In the genomic region with DNA sequence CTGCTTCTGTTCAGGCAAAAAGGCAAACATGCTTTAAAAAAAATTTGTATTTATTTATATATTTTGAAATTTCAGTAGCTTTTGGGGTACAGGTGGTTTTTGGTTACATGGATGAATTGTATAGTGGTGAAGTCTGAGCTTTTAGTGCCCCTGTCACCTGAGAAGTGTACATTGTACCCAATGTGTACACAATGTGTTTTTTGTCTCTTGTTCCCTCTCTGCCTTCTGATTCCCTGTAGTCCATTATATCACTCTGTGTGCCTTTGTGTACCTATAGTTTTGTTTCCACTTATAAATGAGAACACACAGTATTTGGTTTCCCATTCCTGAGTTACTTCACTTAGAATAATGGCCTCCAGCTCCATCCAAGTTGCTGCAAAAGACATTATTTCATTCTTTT, we compare ENCODE assay signal across 25 cellular contexts.
"Had no signal": no experiment of that assay in that cellular context is flagged by ENCODE, and none has a peak within 500 bp of the region (broad histone marks: within the 10 kb centered on the region; RNA-seq: fewer than 3 reads in every experiment).

No MANE protein-coding gene starts in this region.

- H3K4me3 ChIP-seq: left ventricle myocardium inferior, neural progenitor cell, spleen, thoracic aorta, vagina had no signal

- H3K27ac Mint-ChIP-seq: activated CD4-positive, alpha-beta T cell treated with anti-CD3 and anti-CD28 coated beads, Interleukin-2, amount 10 ng/mL, durations not matched to agents 24 days and 14 days; activated CD8-positive, alpha-beta T cell treated with anti-CD3 and anti-CD28 coated beads, Interleukin-2, amount 10 ng/mL, durations not matched to agents 7 days and 5 days; activated naive CD4-positive, alpha-beta T cell treated with anti-CD3 and anti-CD28 coated beads, Interleukin-2, amount 50 U/mL, for 24 hours; activated T-helper 1 cell treated with anti-CD3 and anti-CD28 coated beads, Interleukin-12 subunit alpha, Interleukin-12 subunit beta, Interleukin-2, Interleukin-4 antibody, amounts not matched to agents 30 ng/mL and 10 ng/mL and 1 ng/mL, durations not matched to agents 14 hours and 24 hours and 36 hours; dendritic cell treated with granulocyte-macrophage colony-stimulating factor and Interleukin-4, amounts not matched to agents 40 ng/mL and 50 ng/mL, for 4 days; immature natural killer cell; neural progenitor cell; type B pancreatic cell had no signal

- H3K4me3 Mint-ChIP-seq: activated CD4-positive, alpha-beta T cell treated with anti-CD3 and anti-CD28 coated beads, Interleukin-2, amount 10 ng/mL, durations not matched to agents 24 days and 14 days; activated CD8-positive, alpha-beta T cell treated with anti-CD3 and anti-CD28 coated beads, Interleukin-2, amount 10 ng/mL, durations not matched to agents 7 days and 5 days; activated naive CD4-positive, alpha-beta T cell treated with anti-CD3 and anti-CD28 coated beads, Interleukin-2, amount 50 U/mL, for 24 hours; activated T-helper 1 cell treated with anti-CD3 and anti-CD28 coated beads, Interleukin-12 subunit alpha, Interleukin-12 subunit beta, Interleukin-2, Interleukin-4 antibody, amounts not matched to agents 30 ng/mL and 10 ng/mL and 1 ng/mL, durations not matched to agents 14 hours and 24 hours and 36 hours; dendritic cell treated with granulocyte-macrophage colony-stimulating factor and Interleukin-4, amounts not matched to agents 40 ng/mL and 50 ng/mL, for 4 days; immature natural killer cell; naive thymus-derived CD8-positive, alpha-beta T cell; neural progenitor cell; type B pancreatic cell had no signal

- H3K4me1 ChIP-seq: neural progenitor cell had no signal

- H3K27me3 ChIP-seq: brain microvascular endothelial cell, neural progenitor cell, spleen, vagina had no signal

- H3K9me3 Mint-ChIP-seq: activated CD4-positive, alpha-beta T cell treated with anti-CD3 and anti-CD28 coated beads, Interleukin-2, amount 10 ng/mL, durations not matched to agents 24 days and 14 days; activated naive CD4-positive, alpha-beta T cell treated with anti-CD3 and anti-CD28 coated beads, Interleukin-2, amount 50 U/mL, for 24 hours; activated T-helper 1 cell treated with anti-CD3 and anti-CD28 coated beads, Interleukin-12 subunit alpha, Interleukin-12 subunit beta, Interleukin-2, Interleukin-4 antibody, amounts not matched to agents 30 ng/mL and 10 ng/mL and 1 ng/mL, durations not matched to agents 14 hours and 24 hours and 36 hours; dendritic cell treated with granulocyte-macrophage colony-stimulating factor and Interleukin-4, amounts not matched to agents 40 ng/mL and 50 ng/mL, for 4 days; immature natural killer cell; naive thymus-derived CD8-positive, alpha-beta T cell; neural progenitor cell; type B pancreatic cell had no signal

- ATAC-seq: activated CD4-positive, CD25-positive, alpha-beta regulatory T cell treated with anti-CD3 and anti-CD28 coated beads, Interleukin-2, amount 50 U/mL, for 24 hours; activated CD8-positive, alpha-beta T cell treated with anti-CD3 and anti-CD28 coated beads, Interleukin-2, amount 10 ng/mL, durations not matched to agents 7 days and 5 days; naive thymus-derived CD8-positive, alpha-beta T cell had no signal

- DNase-seq: activated CD4-positive, alpha-beta T cell treated with anti-CD3 and anti-CD28 coated beads, Interleukin-2, amount 10 ng/mL, durations not matched to agents 24 days and 14 days; activated CD8-positive, alpha-beta T cell treated with anti-CD3 and anti-CD28 coated beads, Interleukin-2, amount 10 ng/mL, durations not matched to agents 7 days and 5 days; activated gamma-delta T cell; anterior cingulate cortex; brain microvascular endothelial cell; caudate nucleus; effector CD4-positive, alpha-beta T cell; foreskin fibroblast; immature natural killer cell; kidney glomerular epithelial cell; left ventricle myocardium inferior; naive thymus-derived CD8-positive, alpha-beta T cell; posterior cingulate gyrus; spleen; stimulated activated CD4-positive, alpha-beta T cell treated with anti-CD3 and anti-CD28 coated beads, Interleukin-4, amount 100 ng/mL, for 1 hour; stimulated activated naive CD4-positive, alpha-beta T cell treated with Interleukin-2 at 50 U/mL for 16 hours had no signal

- H3K4me1 Mint-ChIP-seq: immature natural killer cell, neural progenitor cell had no signal

- H3K9me3 ChIP-seq: left ventricle myocardium inferior, spleen, thoracic aorta, vagina had no signal

- H3K27me3 Mint-ChIP-seq: activated CD4-positive, alpha-beta T cell treated with anti-CD3 and anti-CD28 coated beads, Interleukin-2, amount 10 ng/mL, durations not matched to agents 24 days and 14 days; activated naive CD4-positive, alpha-beta T cell treated with anti-CD3 and anti-CD28 coated beads, Interleukin-2, amount 50 U/mL, for 24 hours; dendritic cell treated with granulocyte-macrophage colony-stimulating factor and Interleukin-4, amounts not matched to agents 40 ng/mL and 50 ng/mL, for 4 days; naive thymus-derived CD8-positive, alpha-beta T cell; type B pancreatic cell had no signal

- H3K27ac ChIP-seq: brain microvascular endothelial cell, left ventricle myocardium inferior, neural progenitor cell, spleen, thoracic aorta, vagina, VCaP had no signal

- H3K36me3 ChIP-seq: brain microvascular endothelial cell, thoracic aorta, vagina had no signal
